9 cellular contexts compared by ENCODE assay signal in the genomic region with DNA sequence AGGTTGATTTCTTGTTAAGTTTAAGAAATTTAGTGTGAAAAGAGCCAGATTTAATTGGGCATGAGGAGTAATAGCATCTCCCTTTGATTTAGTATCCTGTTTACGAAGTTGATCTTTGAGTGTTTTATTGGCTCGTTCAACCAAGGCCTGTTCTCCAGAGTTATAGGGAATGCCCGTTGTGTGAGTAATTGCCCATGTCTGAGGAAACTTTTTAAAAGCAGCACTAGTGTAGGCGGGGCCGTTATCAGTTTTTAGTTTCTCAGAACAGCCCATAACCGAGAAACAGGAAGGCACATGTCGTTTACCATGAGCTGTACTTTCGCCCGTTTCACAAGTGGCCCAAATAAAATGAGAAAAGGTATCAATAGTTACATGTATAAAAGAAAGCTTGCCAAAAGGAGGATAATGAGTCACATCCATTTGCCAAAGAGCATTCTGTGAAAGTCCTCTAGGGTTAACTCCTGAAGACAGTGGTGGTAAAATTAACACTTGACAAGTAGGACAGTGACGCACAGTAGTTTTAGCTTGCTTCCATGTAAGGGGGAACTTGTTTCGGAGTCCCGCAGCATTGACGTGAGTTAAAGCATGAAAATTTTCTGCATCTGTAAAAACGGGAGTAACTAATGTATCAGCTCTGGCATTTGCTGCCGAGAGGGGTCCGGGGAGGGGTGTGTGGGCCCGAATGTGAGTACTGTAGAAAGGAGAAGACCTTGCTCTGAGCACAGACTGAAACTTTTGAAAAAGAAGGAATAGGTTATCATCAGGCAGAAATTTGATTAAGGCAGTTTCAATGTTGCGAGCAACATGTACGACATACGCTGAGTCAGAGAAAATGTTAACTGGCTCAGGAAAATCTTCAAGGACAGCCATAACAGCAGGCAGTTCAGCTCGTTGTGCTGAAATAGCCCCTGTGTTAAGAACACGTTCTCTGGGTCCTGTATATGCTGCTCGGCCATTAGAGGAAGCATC. TPM values are rescaled to one million over a fixed set of nuclear protein-coding genes. Genes with fewer than 3 reads are reported as not detected.
DNase-seq lines count a peak whose midpoint lies in the region; ATAC-seq and TF ChIP-seq lines count a peak whose summit lies in the region.
"Had no signal": no experiment of that assay in that cellular context is flagged by ENCODE, and none has a peak within 500 bp of the region (broad histone marks: within the 10 kb centered on the region; RNA-seq: fewer than 3 reads in every experiment).

No MANE protein-coding gene starts in this region.

- TF ChIP-seq CTCF in AG09309 (IDR thresholded peaks at IDR 0.05; ENCODE audit: control insufficient read depth, insufficient read depth, low read depth, low read length, missing control alignments) (no peak), astrocyte of the spinal cord (IDR thresholded peaks at IDR 0.05; ENCODE audit: low read depth, low read length) (no peak), PC-9 (conservative IDR thresholded peaks at IDR 0.05) (no peak)

- H3K4me2 ChIP-seq in PC-9: no peak overlapping the region

- intact Hi-C loops in PC-9 (cut with micrococcal nuclease; ENCODE audit: unreplicated experiment): no loop called here

- BruUV-seq in PC-9 (replicated peaks; lab: Mats Ljungman, UMichigan): no TSS peak

- no peak overlapping the region for H2AFZ ChIP-seq in PC-9

- no peaks in the 10 kb centered on the region for H3K9me2 ChIP-seq in PC-9 (ENCODE audit: insufficient read depth)

- peak; percentile 76 for DNase-seq in AG09309 (ENCODE audit: low read depth)
- peak; percentile 58 for DNase-seq in NOMO-1 treated with dmso at 0.1 percent for 144 hours (lab: John Stamatoyannopoulos, UW; ENCODE audit: unreplicated experiment)
- DNase-seq in astrocyte of the spinal cord (ENCODE audit: low read depth, low spot score): peak; percentile 20
- peak; percentile 55 for DNase-seq in myocyte (ENCODE audit: low read depth)
- DNase-seq in PC-9: no peak
- DNase-seq in amniotic stem cell (lab: John Stamatoyannopoulos, UW): no peak
- no peak for DNase-seq in DMS153 (lab: John Stamatoyannopoulos, UW)
- DNase-seq: heart right ventricle had no signal

- H3K4me3 ChIP-seq in AG09309 (ENCODE audit: control insufficient read depth, low read depth, low read length) (no peak overlapping the region), astrocyte of the spinal cord (ENCODE audit: low read depth, low read length) (no peak overlapping the region), PC-9 (no peak overlapping the region)
- H3K4me3 ChIP-seq: heart right ventricle had no signal

- CTCF ChIA-PET in PC-9 (lab: Charles Lee): interaction anchor here (0.6 kb wide), 1 partner anchor 239 kb away, joined by 7 read pairs; no protein-coding TSS in a partner anchor

- in situ Hi-C loops in astrocyte of the spinal cord (cut with HindIII; ENCODE audit: low sequenced_read_pairs): no loop called here

- no peaks in the 10 kb centered on the region for H3K79me2 ChIP-seq in PC-9 (ENCODE audit: low read depth)

- peaks cover 12% of the 10 kb centered on the region; the same call in 1 of the 2 replicates for H3F3A ChIP-seq in PC-9 (ENCODE audit: insufficient read depth, low read depth)

- H3K27ac ChIP-seq in PC-9: no peak overlapping the region

- no peak for ATAC-seq in HG03095 (IDR thresholded peaks at IDR 0.05; ENCODE audit: unreplicated experiment)

- no peaks in the 10 kb centered on the region; the same call in 1 of the 2 replicates for H4K20me1 ChIP-seq in PC-9 (ENCODE audit: insufficient read depth)

- H3K36me3 ChIP-seq in PC-9 (ENCODE audit: low read depth): 0 out of 2 replicates have a peak, but pooled peaks cover 4% of the 10 kb centered on the region

- POLR2A ChIA-PET in PC-9 (lab: Charles Lee; ENCODE audit: unreplicated experiment): no interaction called here

- H3K4me1 ChIP-seq in PC-9 (replicated peaks; ENCODE audit: insufficient read depth): no peaks in the 10 kb centered on the region

- no peaks in the 10 kb centered on the region for H3K9me3 ChIP-seq in PC-9 (ENCODE audit: insufficient read depth, low read depth)
- H3K9me3 ChIP-seq: heart right ventricle had no signal

- no peaks in the 10 kb centered on the region for H3K27me3 ChIP-seq in PC-9 (ENCODE audit: insufficient read depth, low read depth)
- H3K27me3 ChIP-seq: heart right ventricle had no signal

RNA-seq across cellular contexts. Expression of gene KCTD5, which starts 18.5 kb away (rescaled TPM):
- 39.0 and 40.6 TPM in 2 replicates for total RNA-seq in myocyte
- polyA plus RNA-seq in myocyte (2012): 28.4 TPM
- 60.4 and 66.5 TPM in 2 replicates for total RNA-seq in PC-9 (2021)

RNA-seq across cellular contexts. Expression of gene PRSS27, which starts 56.2 kb away (rescaled TPM):
- total RNA-seq in myocyte: 0.26 and 0.62 TPM in 2 replicates
- polyA plus RNA-seq in myocyte (2012): 1.3 TPM
- 14.8 and 21.2 TPM in 2 replicates for total RNA-seq in PC-9 (2021)

Comparison
In these comparisons a context has a peak if more than half of its experiments do, and no peak if none do; other contexts are left out.
1. DNase-seq: peak in AG09309 (single experiment), NOMO-1 treated with dmso at 0.1 percent for 144 hours (single experiment), astrocyte of the spinal cord (single experiment) and myocyte (single experiment); none in PC-9 (0 of 2), amniotic stem cell (single experiment) and DMS153 (single experiment).